Comparison of ENCODE assay signal across 7 cellular contexts in genomic region chr7:32941996-32942782, GRCh38. TPM values are rescaled to one million over a fixed set of nuclear protein-coding genes. Genes with fewer than 3 reads are reported as not detected.
A peak's percentile ranks its signal among the peaks of the same experiment; 100 is the strongest.
DNase-seq lines count a peak whose midpoint lies in the region; ATAC-seq, FAIRE-seq and TF ChIP-seq lines count a peak whose summit lies in the region.

No MANE protein-coding gene starts in this region.

- H3K9me3 Mint-ChIP-seq in WTC11: peaks cover 5% of the 10 kb centered on the region

- CTCF ChIA-PET in WTC11 (lab: Charles Lee): interaction anchor here (0.6 to 3.9 kb wide), 15 partner anchors 8 to 180 kb away, joined by 3 to 54 read pairs (median 4); partner anchors contain the start of genes FKBP9, NT5C3A and RP9

- peaks cover 14% of the 10 kb centered on the region for H3K4me1 Mint-ChIP-seq in WTC11

- no peak for FAIRE-seq in GM18507 (lab: Jason Lieb, UNC)

- H3K4me3 Mint-ChIP-seq in WTC11: peak overlapping the region; percentile 70

- ATAC-seq in HG02678 (IDR thresholded peaks at IDR 0.05; ENCODE audit: unreplicated experiment) (peak; percentile 69), WTC11 (peak; percentile 10)

- H3K27ac Mint-ChIP-seq in WTC11: no peak overlapping the region

- DNase-seq in GM18507 (ENCODE audit: extremely low spot score, insufficient read length, low read depth) (peak; percentile 20), NCI-H146 treated with DMSO at 0.1 percent for 48 hours (lab: John Stamatoyannopoulos, UW; ENCODE audit: unreplicated experiment) (peak; percentile 45), WTC11 (ENCODE audit: low spot score) (peak; percentile 30), cerebellar cortex (ENCODE audit: low spot score) (peak; percentile 56), kidney tubule cell (ENCODE audit: low spot score) (peak; percentile 64)
- peak; percentile 46 for DNase-seq in stimulated activated CD4-positive, alpha-beta T cell treated with anti-CD3 and anti-CD28 coated beads, Interleukin-1b, Interleukin-23, amount 100 ng/mL, for 48 hours

- no peak for TF ChIP-seq CTCF in WTC11 (IDR thresholded peaks at IDR 0.05)

- POLR2A ChIA-PET in WTC11 (lab: Charles Lee): interaction anchor here (0.5 to 1.1 kb wide), 3 partner anchors 16 to 207 kb away, joined by 3 to 5 read pairs (median 4); no protein-coding TSS in a partner anchor

- H3K36me3 Mint-ChIP-seq in WTC11: peaks cover 6% of the 10 kb centered on the region

- H3K27me3 Mint-ChIP-seq in WTC11 (ENCODE audit: low read depth): peaks cover 97% of the 10 kb centered on the region

TF ChIP-seq in WTC11, 78 proteins besides CTCF, POLR2A, EP300 and RAD21:
- TF ChIP-seq ZNF121 (CRISPR knock-in tag; IDR thresholded peaks at IDR 0.05) (no peak), HMGA2 (CRISPR knock-in tag; IDR thresholded peaks at IDR 0.05) (no peak), ZNF219 (CRISPR knock-in tag; IDR thresholded peaks at IDR 0.05; ENCODE audit: borderline replicate concordance) (no peak), NFATC4 (CRISPR knock-in tag; IDR thresholded peaks at IDR 0.05) (no peak), SMAD3 (CRISPR knock-in tag; IDR thresholded peaks at IDR 0.05; ENCODE audit: borderline replicate concordance) (no peak), RORB (CRISPR knock-in tag; IDR thresholded peaks at IDR 0.05) (no peak), ELF4 (CRISPR knock-in tag; IDR thresholded peaks at IDR 0.05; ENCODE audit: low read depth) (no peak), STAT6 (CRISPR knock-in tag; conservative IDR thresholded peaks at IDR 0.05; ENCODE audit: low read depth) (no peak), FOXP4 (CRISPR knock-in tag; IDR thresholded peaks at IDR 0.05) (no peak), ZNF416 (CRISPR knock-in tag; IDR thresholded peaks at IDR 0.05) (no peak), OVOL2 (CRISPR knock-in tag; IDR thresholded peaks at IDR 0.05; ENCODE audit: borderline replicate concordance) (no peak), NFE2L1 (CRISPR knock-in tag; IDR thresholded peaks at IDR 0.05) (no peak)
- TF ChIP-seq, protein P1, sequence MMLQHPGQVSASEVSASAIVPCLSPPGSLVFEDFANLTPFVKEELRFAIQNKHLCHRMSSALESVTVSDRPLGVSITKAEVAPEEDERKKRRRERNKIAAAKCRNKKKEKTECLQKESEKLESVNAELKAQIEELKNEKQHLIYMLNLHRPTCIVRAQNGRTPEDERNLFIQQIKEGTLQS (CRISPR knock-in tag; conservative IDR thresholded peaks at IDR 0.05): no peak
- TF ChIP-seq, protein P2, sequence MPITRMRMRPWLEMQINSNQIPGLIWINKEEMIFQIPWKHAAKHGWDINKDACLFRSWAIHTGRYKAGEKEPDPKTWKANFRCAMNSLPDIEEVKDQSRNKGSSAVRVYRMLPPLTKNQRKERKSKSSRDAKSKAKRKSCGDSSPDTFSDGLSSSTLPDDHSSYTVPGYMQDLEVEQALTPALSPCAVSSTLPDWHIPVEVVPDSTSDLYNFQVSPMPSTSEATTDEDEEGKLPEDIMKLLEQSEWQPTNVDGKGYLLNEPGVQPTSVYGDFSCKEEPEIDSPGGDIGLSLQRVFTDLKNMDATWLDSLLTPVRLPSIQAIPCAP (CRISPR knock-in tag; IDR thresholded peaks at IDR 0.05): no peak
- TF ChIP-seq, protein P3, sequence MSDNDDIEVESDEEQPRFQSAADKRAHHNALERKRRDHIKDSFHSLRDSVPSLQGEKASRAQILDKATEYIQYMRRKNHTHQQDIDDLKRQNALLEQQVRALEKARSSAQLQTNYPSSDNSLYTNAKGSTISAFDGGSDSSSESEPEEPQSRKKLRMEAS (CRISPR knock-in tag; IDR thresholded peaks at IDR 0.05): no peak
- TF ChIP-seq, protein P4, sequence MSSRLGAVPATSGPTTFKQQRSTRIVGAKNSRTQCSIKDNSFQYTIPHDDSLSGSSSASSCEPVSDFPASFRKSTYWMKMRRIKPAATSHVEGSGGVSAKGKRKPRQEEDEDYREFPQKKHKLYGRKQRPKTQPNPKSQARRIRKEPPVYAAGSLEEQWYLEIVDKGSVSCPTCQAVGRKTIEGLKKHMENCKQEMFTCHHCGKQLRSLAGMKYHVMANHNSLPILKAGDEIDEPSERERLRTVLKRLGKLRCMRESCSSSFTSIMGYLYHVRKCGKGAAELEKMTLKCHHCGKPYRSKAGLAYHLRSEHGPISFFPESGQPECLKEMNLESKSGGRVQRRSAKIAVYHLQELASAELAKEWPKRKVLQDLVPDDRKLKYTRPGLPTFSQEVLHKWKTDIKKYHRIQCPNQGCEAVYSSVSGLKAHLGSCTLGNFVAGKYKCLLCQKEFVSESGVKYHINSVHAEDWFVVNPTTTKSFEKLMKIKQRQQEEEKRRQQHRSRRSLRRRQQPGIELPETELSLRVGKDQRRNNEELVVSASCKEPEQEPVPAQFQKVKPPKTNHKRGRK (CRISPR knock-in tag; IDR thresholded peaks at IDR 0.05; ENCODE audit: borderline replicate concordance): no peak

RNA-seq across cellular contexts. Expression of gene FKBP9, which starts 15.1 kb away (rescaled TPM):
- 11.0 to 18.0 TPM (median 12.7 TPM) in 3 replicates for total RNA-seq in WTC11 (2021)

RNA-seq across cellular contexts. Expression of gene KBTBD2, which starts 50.6 kb away (rescaled TPM):
- 26.8 to 29.7 TPM (median 28.2 TPM) in 3 replicates for total RNA-seq in WTC11 (2021)

Comparison
In these comparisons a context has a peak if more than half of its experiments do, and no peak if none do; other contexts are left out.
1. Peak in every context shown above with its lines: DNase-seq and ATAC-seq.